ENCODE assay signal across 1 cellular context in the genomic region with DNA sequence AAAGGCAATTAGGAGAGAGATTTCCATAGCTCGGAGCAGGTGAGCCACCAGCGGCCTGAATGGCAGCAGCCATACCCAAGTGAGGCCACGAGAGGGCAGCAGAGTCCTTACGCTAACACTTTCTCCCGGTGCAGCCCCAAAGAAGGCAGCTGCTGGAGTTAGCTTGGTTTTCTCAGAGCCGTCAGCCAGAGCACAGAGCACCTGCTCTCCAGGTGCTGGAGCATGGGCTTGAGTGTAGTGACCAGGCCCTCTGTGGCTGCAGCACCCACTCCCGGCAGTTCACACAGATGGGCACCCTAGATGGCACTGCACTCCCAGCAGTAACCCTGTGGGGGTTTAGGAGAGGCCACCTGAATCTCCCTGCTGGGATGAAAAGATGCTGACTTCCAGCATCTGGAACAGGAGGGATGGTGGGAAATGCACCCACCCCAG.
TF ChIP-seq lines count a peak whose summit lies in the region.

No MANE protein-coding gene starts in this region.

TF ChIP-seq in HepG2, 621 proteins besides CTCF, POLR2A, EP300 and RAD21 (continued from another document):
- TF ChIP-seq, protein P1, sequence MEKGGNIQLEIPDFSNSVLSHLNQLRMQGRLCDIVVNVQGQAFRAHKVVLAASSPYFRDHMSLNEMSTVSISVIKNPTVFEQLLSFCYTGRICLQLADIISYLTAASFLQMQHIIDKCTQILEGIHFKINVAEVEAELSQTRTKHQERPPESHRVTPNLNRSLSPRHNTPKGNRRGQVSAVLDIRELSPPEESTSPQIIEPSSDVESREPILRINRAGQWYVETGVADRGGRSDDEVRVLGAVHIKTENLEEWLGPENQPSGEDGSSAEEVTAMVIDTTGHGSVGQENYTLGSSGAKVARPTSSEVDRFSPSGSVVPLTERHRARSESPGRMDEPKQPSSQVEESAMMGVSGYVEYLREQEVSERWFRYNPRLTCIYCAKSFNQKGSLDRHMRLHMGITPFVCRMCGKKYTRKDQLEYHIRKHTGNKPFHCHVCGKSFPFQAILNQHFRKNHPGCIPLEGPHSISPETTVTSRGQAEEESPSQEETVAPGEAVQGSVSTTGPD (CRISPR knock-in tag; IDR thresholded peaks at IDR 0.05) = no peak
- TF ChIP-seq ZNF569 (CRISPR knock-in tag; IDR thresholded peaks at IDR 0.05; ENCODE audit: borderline replicate concordance) (no peak), MXD4 (CRISPR knock-in tag; IDR thresholded peaks at IDR 0.05) (no peak), ISX (CRISPR knock-in tag; conservative IDR thresholded peaks at IDR 0.05) (no peak), ZNF350 (CRISPR knock-in tag; IDR thresholded peaks at IDR 0.05; ENCODE audit: borderline replicate concordance, low read depth) (0 out of 2 replicates have a peak, but pooled peaks have one; percentile 30), ZNF564 (CRISPR knock-in tag; IDR thresholded peaks at IDR 0.05) (no peak), HNRNPLL (IDR thresholded peaks at IDR 0.05; ENCODE audit: low read depth, low read length, poor library complexity, severe bottlenecking) (no peak), ZC3H13 (CRISPR knock-in tag; IDR thresholded peaks at IDR 0.05) (no peak), ZNF382 (CRISPR knock-in tag; IDR thresholded peaks at IDR 0.05; ENCODE audit: borderline replicate concordance) (no peak), ZNF552 (CRISPR knock-in tag; IDR thresholded peaks at IDR 0.05; ENCODE audit: borderline replicate concordance) (no peak), TEAD3 (CRISPR knock-in tag; optimal IDR thresholded peaks at IDR 0.05; ENCODE audit: borderline replicate concordance) (no peak), MBD4 (IDR thresholded peaks at IDR 0.05; ENCODE audit: borderline replicate concordance, low read length) (no peak), CHD4 (IDR thresholded peaks at IDR 0.05; ENCODE audit: borderline replicate concordance, low read length) (no peak), RXRB (CRISPR knock-in tag; IDR thresholded peaks at IDR 0.05; ENCODE audit: borderline replicate concordance) (no peak), DPF2 (CRISPR knock-in tag; IDR thresholded peaks at IDR 0.05; ENCODE audit: borderline replicate concordance, low read depth) (no peak), ISL2 (CRISPR knock-in tag; IDR thresholded peaks at IDR 0.05) (0 out of 2 replicates have a peak, but pooled peaks have one; percentile 33), EEA1 (CRISPR knock-in tag; IDR thresholded peaks at IDR 0.05; ENCODE audit: borderline replicate concordance) (no peak), ZNF577 (CRISPR knock-in tag; IDR thresholded peaks at IDR 0.05; ENCODE audit: borderline replicate concordance, low read depth) (no peak), CCAR2 (optimal IDR thresholded peaks at IDR 0.05; ENCODE audit: low read depth, low read length) (no peak), MED1 (CRISPR knock-in tag; IDR thresholded peaks at IDR 0.05) (no peak), PHF5A (CRISPR knock-in tag; IDR thresholded peaks at IDR 0.05; ENCODE audit: low read depth, unreplicated experiment) (no peak), ZNF343 (CRISPR knock-in tag; IDR thresholded peaks at IDR 0.05) (no peak), KLF15 (CRISPR knock-in tag; IDR thresholded peaks at IDR 0.05; ENCODE audit: borderline replicate concordance) (no peak), ZSCAN21 (CRISPR knock-in tag; IDR thresholded peaks at IDR 0.05; ENCODE audit: borderline replicate concordance) (peak; percentile 61; the same call in 1 of the 2 replicates), XBP1 (CRISPR knock-in tag; IDR thresholded peaks at IDR 0.05) (no peak), GPN1 (CRISPR knock-in tag; IDR thresholded peaks at IDR 0.05; ENCODE audit: borderline replicate concordance) (no peak), ZNF282 (IDR thresholded peaks at IDR 0.05; ENCODE audit: partially characterized antibody) (no peak), ZNF772 (CRISPR knock-in tag; IDR thresholded peaks at IDR 0.05) (0 out of 2 replicates have a peak, but pooled peaks have one; percentile 23), AGO1 (IDR thresholded peaks at IDR 0.05; ENCODE audit: low read depth, low read length, poor library complexity, severe bottlenecking) (no peak), MEIS2 (CRISPR knock-in tag; IDR thresholded peaks at IDR 0.05) (no peak; the same call in 1 of the 2 replicates), ZNF598 (CRISPR knock-in tag; IDR thresholded peaks at IDR 0.05; ENCODE audit: borderline replicate concordance) (no peak), MIXL1 (CRISPR knock-in tag; IDR thresholded peaks at IDR 0.05) (peak; percentile 49; the same call in 1 of the 2 replicates)
- TF ChIP-seq, protein P2, sequence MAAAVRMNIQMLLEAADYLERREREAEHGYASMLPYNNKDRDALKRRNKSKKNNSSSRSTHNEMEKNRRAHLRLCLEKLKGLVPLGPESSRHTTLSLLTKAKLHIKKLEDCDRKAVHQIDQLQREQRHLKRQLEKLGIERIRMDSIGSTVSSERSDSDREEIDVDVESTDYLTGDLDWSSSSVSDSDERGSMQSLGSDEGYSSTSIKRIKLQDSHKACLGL (CRISPR knock-in tag; IDR thresholded peaks at IDR 0.05) = no peak
- TF ChIP-seq, protein P3, sequence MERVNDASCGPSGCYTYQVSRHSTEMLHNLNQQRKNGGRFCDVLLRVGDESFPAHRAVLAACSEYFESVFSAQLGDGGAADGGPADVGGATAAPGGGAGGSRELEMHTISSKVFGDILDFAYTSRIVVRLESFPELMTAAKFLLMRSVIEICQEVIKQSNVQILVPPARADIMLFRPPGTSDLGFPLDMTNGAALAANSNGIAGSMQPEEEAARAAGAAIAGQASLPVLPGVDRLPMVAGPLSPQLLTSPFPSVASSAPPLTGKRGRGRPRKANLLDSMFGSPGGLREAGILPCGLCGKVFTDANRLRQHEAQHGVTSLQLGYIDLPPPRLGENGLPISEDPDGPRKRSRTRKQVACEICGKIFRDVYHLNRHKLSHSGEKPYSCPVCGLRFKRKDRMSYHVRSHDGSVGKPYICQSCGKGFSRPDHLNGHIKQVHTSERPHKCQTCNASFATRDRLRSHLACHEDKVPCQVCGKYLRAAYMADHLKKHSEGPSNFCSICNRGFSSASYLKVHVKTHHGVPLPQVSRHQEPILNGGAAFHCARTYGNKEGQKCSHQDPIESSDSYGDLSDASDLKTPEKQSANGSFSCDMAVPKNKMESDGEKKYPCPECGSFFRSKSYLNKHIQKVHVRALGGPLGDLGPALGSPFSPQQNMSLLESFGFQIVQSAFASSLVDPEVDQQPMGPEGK (CRISPR knock-in tag; IDR thresholded peaks at IDR 0.05) = no peak
- TF ChIP-seq, protein P4, sequence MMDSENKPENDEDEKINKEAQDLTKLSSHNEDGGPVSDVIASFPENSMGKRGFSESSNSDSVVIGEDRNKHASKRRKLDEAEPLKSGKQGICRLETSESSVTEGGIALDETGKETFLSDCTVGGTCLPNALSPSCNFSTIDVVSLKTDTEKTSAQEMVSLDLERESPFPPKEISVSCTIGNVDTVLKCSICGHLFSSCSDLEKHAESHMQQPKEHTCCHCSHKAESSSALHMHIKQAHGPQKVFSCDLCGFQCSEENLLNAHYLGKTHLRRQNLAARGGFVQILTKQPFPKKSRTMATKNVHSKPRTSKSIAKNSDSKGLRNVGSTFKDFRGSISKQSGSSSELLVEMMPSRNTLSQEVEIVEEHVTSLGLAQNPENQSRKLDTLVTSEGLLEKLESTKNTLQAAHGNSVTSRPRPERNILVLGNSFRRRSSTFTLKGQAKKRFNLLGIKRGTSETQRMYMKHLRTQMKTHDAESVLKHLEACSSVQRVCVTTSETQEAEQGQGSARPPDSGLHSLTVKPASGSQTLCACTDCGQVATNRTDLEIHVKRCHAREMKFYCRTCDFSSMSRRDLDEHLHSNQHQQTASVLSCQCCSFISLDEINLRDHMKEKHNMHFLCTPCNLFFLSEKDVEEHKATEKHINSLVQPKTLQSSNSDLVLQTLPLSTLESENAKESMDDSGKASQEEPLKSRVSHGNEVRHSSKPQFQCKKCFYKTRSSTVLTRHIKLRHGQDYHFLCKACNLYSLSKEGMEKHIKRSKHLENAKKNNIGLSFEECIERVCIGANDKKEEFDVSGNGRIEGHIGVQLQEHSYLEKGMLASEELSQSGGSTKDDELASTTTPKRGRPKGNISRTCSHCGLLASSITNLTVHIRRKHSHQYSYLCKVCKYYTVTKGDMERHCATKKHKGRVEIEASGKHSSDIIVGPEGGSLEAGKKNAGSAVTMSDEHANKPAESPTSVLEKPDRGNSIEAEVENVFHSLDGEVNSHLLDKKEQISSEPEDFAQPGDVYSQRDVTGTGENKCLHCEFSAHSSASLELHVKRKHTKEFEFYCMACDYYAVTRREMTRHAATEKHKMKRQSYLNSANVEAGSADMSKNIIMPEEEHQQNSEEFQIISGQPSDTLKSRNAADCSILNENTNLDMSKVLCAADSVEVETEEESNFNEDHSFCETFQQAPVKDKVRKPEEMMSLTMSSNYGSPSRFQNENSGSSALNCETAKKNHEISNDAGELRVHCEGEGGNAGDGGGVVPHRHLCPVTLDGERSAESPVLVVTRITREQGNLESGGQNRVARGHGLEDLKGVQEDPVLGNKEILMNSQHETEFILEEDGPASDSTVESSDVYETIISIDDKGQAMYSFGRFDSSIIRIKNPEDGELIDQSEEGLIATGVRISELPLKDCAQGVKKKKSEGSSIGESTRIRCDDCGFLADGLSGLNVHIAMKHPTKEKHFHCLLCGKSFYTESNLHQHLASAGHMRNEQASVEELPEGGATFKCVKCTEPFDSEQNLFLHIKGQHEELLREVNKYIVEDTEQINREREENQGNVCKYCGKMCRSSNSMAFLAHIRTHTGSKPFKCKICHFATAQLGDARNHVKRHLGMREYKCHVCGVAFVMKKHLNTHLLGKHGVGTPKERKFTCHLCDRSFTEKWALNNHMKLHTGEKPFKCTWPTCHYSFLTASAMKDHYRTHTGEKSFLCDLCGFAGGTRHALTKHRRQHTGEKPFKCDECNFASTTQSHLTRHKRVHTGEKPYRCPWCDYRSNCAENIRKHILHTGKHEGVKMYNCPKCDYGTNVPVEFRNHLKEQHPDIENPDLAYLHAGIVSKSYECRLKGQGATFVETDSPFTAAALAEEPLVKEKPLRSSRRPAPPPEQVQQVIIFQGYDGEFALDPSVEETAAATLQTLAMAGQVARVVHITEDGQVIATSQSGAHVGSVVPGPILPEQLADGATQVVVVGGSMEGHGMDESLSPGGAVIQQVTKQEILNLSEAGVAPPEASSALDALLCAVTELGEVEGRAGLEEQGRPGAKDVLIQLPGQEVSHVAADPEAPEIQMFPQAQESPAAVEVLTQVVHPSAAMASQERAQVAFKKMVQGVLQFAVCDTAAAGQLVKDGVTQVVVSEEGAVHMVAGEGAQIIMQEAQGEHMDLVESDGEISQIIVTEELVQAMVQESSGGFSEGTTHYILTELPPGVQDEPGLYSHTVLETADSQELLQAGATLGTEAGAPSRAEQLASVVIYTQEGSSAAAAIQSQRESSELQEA (CRISPR knock-in tag; IDR thresholded peaks at IDR 0.05; ENCODE audit: not compliant biosample characterization) = no peak
- TF ChIP-seq, protein P5, sequence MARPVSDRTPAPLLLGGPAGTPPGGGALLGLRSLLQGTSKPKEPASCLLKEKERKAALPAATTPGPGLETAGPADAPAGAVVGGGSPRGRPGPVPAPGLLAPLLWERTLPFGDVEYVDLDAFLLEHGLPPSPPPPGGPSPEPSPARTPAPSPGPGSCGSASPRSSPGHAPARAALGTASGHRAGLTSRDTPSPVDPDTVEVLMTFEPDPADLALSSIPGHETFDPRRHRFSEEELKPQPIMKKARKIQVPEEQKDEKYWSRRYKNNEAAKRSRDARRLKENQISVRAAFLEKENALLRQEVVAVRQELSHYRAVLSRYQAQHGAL (CRISPR knock-in tag; IDR thresholded peaks at IDR 0.05; ENCODE audit: not compliant biosample characterization) = no peak
